In genomic region chrX:41334866-41335589, GRCh38 we compare ENCODE assay signal across 8 cellular contexts. TPM values are rescaled to one million over a fixed set of nuclear protein-coding genes. Genes with fewer than 3 reads are reported as not detected.
DNase-seq lines count a peak whose midpoint lies in the region; ATAC-seq and TF ChIP-seq lines count a peak whose summit lies in the region.

No MANE protein-coding gene starts in this region.

- H3K27me3 ChIP-seq in AG04450 (ENCODE audit: control insufficient read depth, insufficient read depth, low read length) (no peaks in the 10 kb centered on the region), MG63 (no peaks in the 10 kb centered on the region), endodermal cell (ENCODE audit: control insufficient read depth, insufficient read depth, low read length, poor library complexity, severe bottlenecking) (no peaks in the 10 kb centered on the region)

- peaks cover 26% of the 10 kb centered on the region for H3K36me3 ChIP-seq in MG63
- peaks cover 33% of the 10 kb centered on the region for H3K36me3 ChIP-seq in endodermal cell (ENCODE audit: control insufficient read depth, insufficient read depth, low read length)

- H3K4me1 ChIP-seq in endodermal cell (ENCODE audit: control insufficient read depth, insufficient read depth, low read length), result no peaks in the 10 kb centered on the region

- peak overlapping the region; percentile 99 for H3K9ac ChIP-seq in endodermal cell (ENCODE audit: extremely low read depth, low read length, poor library complexity, severe bottlenecking)

- no peak for DNase-seq in AG04450 (ENCODE audit: low read depth, low spot score)
- peak; percentile 34 for DNase-seq in MG63
- peak; percentile 41 for DNase-seq in activated CD8-positive, alpha-beta memory T cell treated with anti-CD3 and anti-CD28 coated beads, Interleukin-2, amount 50 U/mL, for 1 hour (ENCODE audit: extremely low read depth)
- peak; percentile 76 for DNase-seq in endodermal cell
- DNase-seq in mucosa of gallbladder (ENCODE audit: low spot score), result peak; percentile 65
- DNase-seq in stimulated activated CD8-positive, alpha-beta memory T cell treated with anti-CD3 and anti-CD28 coated beads, Interleukin-7, amount 100 ng/mL, for 1 hour (ENCODE audit: low read depth in 2 of 2), result peak; percentile 27 to 52
- DNase-seq in NCI-H526 treated with DMSO at 0.1 percent for 48 hours (lab: John Stamatoyannopoulos, UW), result no peak

- H3K36me3 Mint-ChIP-seq in endodermal cell (ENCODE audit: low read depth), result peaks cover 33% of the 10 kb centered on the region

- 0% methylated on average over 25 of the region's 35 CpGs; no CpG with 5 or more reads in 1 of the 2 experiments for WGBS in endodermal cell (ENCODE audit: insufficient coverage in 1 of 2, insufficient read length in 1 of 2), 2 experiments

- H3K9me3 ChIP-seq in AG04450 (ENCODE audit: control insufficient read depth, insufficient read depth, low read length), result no peaks in the 10 kb centered on the region; the same call in 1 of the 2 replicates
- H3K9me3 ChIP-seq in MG63, result no peaks in the 10 kb centered on the region
- no peaks in the 10 kb centered on the region for H3K9me3 ChIP-seq in endodermal cell (ENCODE audit: control insufficient read depth, low read length)

- POLR2A ChIA-PET in AG04450 (lab: Yijun Ruan, JAX), result no interaction called here

- peaks cover 13% of the 10 kb centered on the region for H3K4me1 Mint-ChIP-seq in endodermal cell

- no peaks in the 10 kb centered on the region for H3K27me3 Mint-ChIP-seq in endodermal cell (ENCODE audit: insufficient read depth)

- H3K27ac Mint-ChIP-seq in endodermal cell, result peak overlapping the region; percentile 99

- no peak for TF ChIP-seq CTCF in AG04450 (IDR thresholded peaks at IDR 0.05; ENCODE audit: low read depth, low read length)
- TF ChIP-seq CTCF in endodermal cell (conservative IDR thresholded peaks at IDR 0.05), result no peak

- peaks cover 24% of the 10 kb centered on the region for H3K9me3 Mint-ChIP-seq in endodermal cell

- peak; percentile 1 for ATAC-seq in GM19324 (IDR thresholded peaks at IDR 0.05; ENCODE audit: low FRiP score, unreplicated experiment)

- H3K4me3 Mint-ChIP-seq in endodermal cell, result peak overlapping the region; percentile 95

- CTCF ChIA-PET in AG04450 (lab: Charles Lee), result no interaction called here

- peak overlapping the region; percentile 98 for H3K27ac ChIP-seq in AG04450 (ENCODE audit: low read depth, low read length)
- peak overlapping the region; percentile 99 for H3K27ac ChIP-seq in endodermal cell (ENCODE audit: low read depth, low read length)

- H3K4me3 ChIP-seq in AG04450 (ENCODE audit: low read depth, low read length) (peak overlapping the region; percentile 87), MG63 (peak overlapping the region; percentile 94), endodermal cell (ENCODE audit: low read length) (peak overlapping the region; percentile 96)

RNA-seq across cellular contexts. Expression of gene DDX3X, which starts 1.1 kb away (rescaled TPM):
- 110 and 111 TPM in 2 replicates for polyA plus RNA-seq in AG04450 (2011; rRNA removed)
- polyA minus RNA-seq in AG04450 (2011; rRNA and poly(A)+ RNA removed), result 160 and 192 TPM in 2 replicates
- total RNA-seq in MG63 (2014; rRNA removed; shearing (Covaris generic); ENCODE audit: low replicate concordance), result 94.9 and 143 TPM in 2 replicates
- 100 to 1,000 TPM; 218 to 274 TPM for total RNA-seq in endodermal cell
- polyA plus RNA-seq in endodermal cell (2013, experiment 1 of 2), result 150 TPM
- 144 TPM for polyA plus RNA-seq in endodermal cell (2013, experiment 2 of 2)
- 254 TPM for total RNA-seq in mucosa of gallbladder

Comparison
In these comparisons a context has a peak if more than half of its experiments do, and no peak if none do; other contexts are left out.
1. DNase-seq: peak in MG63 (single experiment), activated CD8-positive, alpha-beta memory T cell treated with anti-CD3 and anti-CD28 coated beads, Interleukin-2, amount 50 U/mL, for 1 hour (single experiment), endodermal cell (single experiment), mucosa of gallbladder (single experiment) and stimulated activated CD8-positive, alpha-beta memory T cell treated with anti-CD3 and anti-CD28 coated beads, Interleukin-7, amount 100 ng/mL, for 1 hour (2 of 2); none in AG04450 (single experiment) and NCI-H526 treated with DMSO at 0.1 percent for 48 hours (single experiment).
2. Peak in every context shown above with its lines, with median percentiles within 50 percentile points of each other: H3K4me3 ChIP-seq.